13 cellular contexts compared by ENCODE assay signal in genomic region chr2:241817126-241817820, GRCh38. TPM values are rescaled to one million over a fixed set of nuclear protein-coding genes. Genes with fewer than 3 reads are reported as not detected.
DNase-seq lines count a peak whose midpoint lies in the region; ATAC-seq and TF ChIP-seq lines count a peak whose summit lies in the region.
"Had no signal": no experiment of that assay in that cellular context is flagged by ENCODE, and none has a peak within 500 bp of the region (broad histone marks: within the 10 kb centered on the region; RNA-seq: fewer than 3 reads in every experiment).

No MANE protein-coding gene starts in this region.

- peak; percentile 63 for DNase-seq in activated effector memory CD4-positive, alpha-beta T cell treated with anti-CD3 and anti-CD28 coated beads, Interleukin-2, amount 50 U/mL, for 16 hours
- DNase-seq in activated effector memory CD4-positive, alpha-beta T cell treated with Interleukin-2 at 50 U/mL for 16 hours = no peak
- peak in 1 of 3 donors; percentile 12 for DNase-seq in T-helper 17 cell
- DNase-seq in right cardiac atrium = peak; percentile 15 to 60 (median 56)
- DNase-seq in suprapubic skin (ENCODE audit: low spot score in 2 of 2) = peak; percentile 59 to 68
- no peak for DNase-seq in SKM-1 (lab: John Stamatoyannopoulos, UW; ENCODE audit: unreplicated experiment)
- no peak for DNase-seq in foreskin melanocyte
- DNase-seq: EL; naive thymus-derived CD8-positive, alpha-beta T cell; SIG-M5 had no signal

- H3K36me3 Mint-ChIP-seq in T-helper 17 cell (ENCODE audit: low read depth) = no peaks in the 10 kb centered on the region
- H3K36me3 Mint-ChIP-seq: naive thymus-derived CD8-positive, alpha-beta T cell had no signal

- ATAC-seq in T-helper 17 cell (no peak), right cardiac atrium (no peak), HG02884 (IDR thresholded peaks at IDR 0.05; ENCODE audit: unreplicated experiment) (no peak)
- ATAC-seq: naive thymus-derived CD8-positive, alpha-beta T cell had no signal

- TF ChIP-seq EP300 in suprapubic skin (IDR thresholded peaks at IDR 0.05) = no peak

- H3K4me3 ChIP-seq in right cardiac atrium (ENCODE audit: low read length) (no peak overlapping the region), suprapubic skin (no peak overlapping the region)
- H3K4me3 ChIP-seq: vagina had no signal

- peaks cover 8% of the 10 kb centered on the region for H3K4me1 Mint-ChIP-seq in T-helper 17 cell

- no peaks in the 10 kb centered on the region for H3K36me3 ChIP-seq in suprapubic skin
- H3K36me3 ChIP-seq: vagina had no signal

- no peaks in the 10 kb centered on the region for H3K27me3 Mint-ChIP-seq in T-helper 17 cell

- H3K4me3 Mint-ChIP-seq in T-helper 17 cell = peak overlapping the region; percentile 73

- 39% methylated on average over 16 of the region's 16 CpGs for WGBS in right cardiac atrium
- WGBS in suprapubic skin = 41% methylated on average over 12 of the region's 16 CpGs

- intact Hi-C loops in right cardiac atrium (cut with DNase I) = no loop called here

- H3K27ac ChIP-seq in right cardiac atrium (ENCODE audit: low read length) = no peak overlapping the region
- H3K27ac ChIP-seq in suprapubic skin = no peak overlapping the region
- H3K27ac ChIP-seq: vagina had no signal

- no peak for TF ChIP-seq POLR2A in suprapubic skin (IDR thresholded peaks at IDR 0.05)

- H3K9me3 ChIP-seq in T-helper 17 cell (ENCODE audit: control insufficient read depth, low read length, poor library complexity, severe bottlenecking) (no peaks in the 10 kb centered on the region), right cardiac atrium (ENCODE audit: control insufficient read depth, low read length) (no peaks in the 10 kb centered on the region), suprapubic skin (no peaks in the 10 kb centered on the region)
- H3K9me3 ChIP-seq: vagina had no signal

- H3K4me1 ChIP-seq in right cardiac atrium (ENCODE audit: control insufficient read depth, insufficient read depth, low read length) (no peaks in the 10 kb centered on the region), suprapubic skin (no peaks in the 10 kb centered on the region)
- H3K4me1 ChIP-seq: vagina had no signal

- H3K27ac Mint-ChIP-seq in T-helper 17 cell = peak overlapping the region; percentile 88

- no peaks in the 10 kb centered on the region for H3K27me3 ChIP-seq in right cardiac atrium (ENCODE audit: control insufficient read depth, insufficient read depth)
- peaks cover 34% of the 10 kb centered on the region for H3K27me3 ChIP-seq in suprapubic skin
- H3K27me3 ChIP-seq: vagina had no signal

- no peak for TF ChIP-seq CTCF in suprapubic skin (IDR thresholded peaks at IDR 0.05)

RNA-seq across cellular contexts. Expression of gene NEU4, which starts 8.3 kb away (rescaled TPM):
- total RNA-seq in T-helper 17 cell = 1 to 10 TPM; 4.1 to 9.4 TPM
- 1 to 10 TPM in 1 of 4 donors, under 1 TPM in 2, not detected in 1; 0.17 to 1.4 (median 0.84) TPM for total RNA-seq in right cardiac atrium
- 0.68 TPM for polyA plus RNA-seq in right cardiac atrium
- total RNA-seq in suprapubic skin = under 1 TPM in 2 of 4 donors, not detected in 2; 0.21 to 0.70 TPM
- total RNA-seq: LHCN-M2; naive thymus-derived CD8-positive, alpha-beta T cell; vagina had no signal
- polyA plus RNA-seq: naive thymus-derived CD8-positive, alpha-beta T cell had no signal

RNA-seq across cellular contexts. Expression of gene GAL3ST2, which starts 40.7 kb away (rescaled TPM):
- total RNA-seq in T-helper 17 cell (1 to 10 TPM; 2.2 to 2.4 TPM), right cardiac atrium (under 1 TPM in 2 of 4 donors, not detected in 2; 0.23 to 0.29 TPM), suprapubic skin (not detected)
- 0.09 TPM for polyA plus RNA-seq in right cardiac atrium
- total RNA-seq: LHCN-M2; naive thymus-derived CD8-positive, alpha-beta T cell had no signal
- polyA plus RNA-seq: naive thymus-derived CD8-positive, alpha-beta T cell had no signal

RNA-seq across cellular contexts. Expression of gene PDCD1, which starts 41.4 kb away (rescaled TPM):
- 10 to 100 TPM in 1 of 2 donors, 1 to 10 TPM in 1; 8.1 to 10.4 TPM for total RNA-seq in T-helper 17 cell
- total RNA-seq in right cardiac atrium = 1 to 10 TPM; 5.2 to 6.8 (median 5.4) TPM
- polyA plus RNA-seq in right cardiac atrium = 7.4 TPM
- total RNA-seq in suprapubic skin = not detected
- total RNA-seq: LHCN-M2 had no signal

RNA-seq across cellular contexts. Expression of gene RTP5, which starts 52.3 kb away (rescaled TPM):
- total RNA-seq in T-helper 17 cell (under 1 TPM in 1 of 2 donors, not detected in 1; 0.12 TPM), right cardiac atrium (not detected), suprapubic skin (not detected)
- 0.05 TPM for polyA plus RNA-seq in right cardiac atrium
- total RNA-seq: LHCN-M2; naive thymus-derived CD8-positive, alpha-beta T cell; vagina had no signal
- polyA plus RNA-seq: naive thymus-derived CD8-positive, alpha-beta T cell had no signal

Comparison
In these comparisons a context has a peak if more than half of its experiments do, and no peak if none do; other contexts are left out.
1. DNase-seq: peak in activated effector memory CD4-positive, alpha-beta T cell treated with anti-CD3 and anti-CD28 coated beads, Interleukin-2, amount 50 U/mL, for 16 hours (single experiment), right cardiac atrium (3 of 3) and suprapubic skin (2 of 2); none in activated effector memory CD4-positive, alpha-beta T cell treated with Interleukin-2 at 50 U/mL for 16 hours (single experiment), SKM-1 (single experiment) and foreskin melanocyte (single experiment).
2. RNA of gene PDCD1, which starts 41.4 kb away (total RNA-seq): 8.1 to 10.4 TPM in T-helper 17 cell and 5.2 to 6.8 TPM in right cardiac atrium; not detected in suprapubic skin; every median in the first group is over 4 times any median in the second.